In genomic region chr7:158815046-158815445, GRCh38 we compare ENCODE assay signal across 1 cellular context.
TF ChIP-seq lines count a peak whose summit lies in the region.

No MANE protein-coding gene starts in this region.

TF ChIP-seq in HepG2, 621 proteins besides CTCF, POLR2A, EP300 and RAD21:
- no peak for TF ChIP-seq KMT2B (CRISPR knock-in tag; IDR thresholded peaks at IDR 0.05)
- TF ChIP-seq CREB3 (CRISPR knock-in tag; IDR thresholded peaks at IDR 0.05), result no peak
- TF ChIP-seq KIAA2018 (CRISPR knock-in tag; IDR thresholded peaks at IDR 0.05; ENCODE audit: borderline replicate concordance), result no peak
- TF ChIP-seq, protein P1, sequence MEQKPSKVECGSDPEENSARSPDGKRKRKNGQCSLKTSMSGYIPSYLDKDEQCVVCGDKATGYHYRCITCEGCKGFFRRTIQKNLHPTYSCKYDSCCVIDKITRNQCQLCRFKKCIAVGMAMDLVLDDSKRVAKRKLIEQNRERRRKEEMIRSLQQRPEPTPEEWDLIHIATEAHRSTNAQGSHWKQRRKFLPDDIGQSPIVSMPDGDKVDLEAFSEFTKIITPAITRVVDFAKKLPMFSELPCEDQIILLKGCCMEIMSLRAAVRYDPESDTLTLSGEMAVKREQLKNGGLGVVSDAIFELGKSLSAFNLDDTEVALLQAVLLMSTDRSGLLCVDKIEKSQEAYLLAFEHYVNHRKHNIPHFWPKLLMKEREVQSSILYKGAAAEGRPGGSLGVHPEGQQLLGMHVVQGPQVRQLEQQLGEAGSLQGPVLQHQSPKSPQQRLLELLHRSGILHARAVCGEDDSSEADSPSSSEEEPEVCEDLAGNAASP (CRISPR knock-in tag; IDR thresholded peaks at IDR 0.05; ENCODE audit: borderline replicate concordance), result no peak
- no peak for TF ChIP-seq HNRNPH1 (optimal IDR thresholded peaks at IDR 0.05; ENCODE audit: low read depth, low read length)
- TF ChIP-seq MAFG (CRISPR knock-in tag; IDR thresholded peaks at IDR 0.05), result no peak
- TF ChIP-seq POLR2AphosphoS5 (IDR thresholded peaks at IDR 0.05; ENCODE audit: low read depth, low read length), result no peak
- no peak for TF ChIP-seq ZNF614 (CRISPR knock-in tag; IDR thresholded peaks at IDR 0.05; ENCODE audit: borderline replicate concordance)
- TF ChIP-seq EED (CRISPR knock-in tag; IDR thresholded peaks at IDR 0.05), result no peak
- no peak for TF ChIP-seq ZNF660 (CRISPR knock-in tag; IDR thresholded peaks at IDR 0.05; ENCODE audit: borderline replicate concordance, low read depth)
- TF ChIP-seq NCOA2 (CRISPR knock-in tag; IDR thresholded peaks at IDR 0.05), result no peak
- TF ChIP-seq MTF1 (CRISPR knock-in tag; IDR thresholded peaks at IDR 0.05), result no peak
- TF ChIP-seq, protein P2, sequence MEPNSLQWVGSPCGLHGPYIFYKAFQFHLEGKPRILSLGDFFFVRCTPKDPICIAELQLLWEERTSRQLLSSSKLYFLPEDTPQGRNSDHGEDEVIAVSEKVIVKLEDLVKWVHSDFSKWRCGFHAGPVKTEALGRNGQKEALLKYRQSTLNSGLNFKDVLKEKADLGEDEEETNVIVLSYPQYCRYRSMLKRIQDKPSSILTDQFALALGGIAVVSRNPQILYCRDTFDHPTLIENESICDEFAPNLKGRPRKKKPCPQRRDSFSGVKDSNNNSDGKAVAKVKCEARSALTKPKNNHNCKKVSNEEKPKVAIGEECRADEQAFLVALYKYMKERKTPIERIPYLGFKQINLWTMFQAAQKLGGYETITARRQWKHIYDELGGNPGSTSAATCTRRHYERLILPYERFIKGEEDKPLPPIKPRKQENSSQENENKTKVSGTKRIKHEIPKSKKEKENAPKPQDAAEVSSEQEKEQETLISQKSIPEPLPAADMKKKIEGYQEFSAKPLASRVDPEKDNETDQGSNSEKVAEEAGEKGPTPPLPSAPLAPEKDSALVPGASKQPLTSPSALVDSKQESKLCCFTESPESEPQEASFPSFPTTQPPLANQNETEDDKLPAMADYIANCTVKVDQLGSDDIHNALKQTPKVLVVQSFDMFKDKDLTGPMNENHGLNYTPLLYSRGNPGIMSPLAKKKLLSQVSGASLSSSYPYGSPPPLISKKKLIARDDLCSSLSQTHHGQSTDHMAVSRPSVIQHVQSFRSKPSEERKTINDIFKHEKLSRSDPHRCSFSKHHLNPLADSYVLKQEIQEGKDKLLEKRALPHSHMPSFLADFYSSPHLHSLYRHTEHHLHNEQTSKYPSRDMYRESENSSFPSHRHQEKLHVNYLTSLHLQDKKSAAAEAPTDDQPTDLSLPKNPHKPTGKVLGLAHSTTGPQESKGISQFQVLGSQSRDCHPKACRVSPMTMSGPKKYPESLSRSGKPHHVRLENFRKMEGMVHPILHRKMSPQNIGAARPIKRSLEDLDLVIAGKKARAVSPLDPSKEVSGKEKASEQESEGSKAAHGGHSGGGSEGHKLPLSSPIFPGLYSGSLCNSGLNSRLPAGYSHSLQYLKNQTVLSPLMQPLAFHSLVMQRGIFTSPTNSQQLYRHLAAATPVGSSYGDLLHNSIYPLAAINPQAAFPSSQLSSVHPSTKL (CRISPR knock-in tag; IDR thresholded peaks at IDR 0.05), result no peak
- TF ChIP-seq ZBTB40 (IDR thresholded peaks at IDR 0.05), result no peak
- TF ChIP-seq ZBTB40 (CRISPR knock-in tag; IDR thresholded peaks at IDR 0.05), result no peak
- TF ChIP-seq PAF1 (CRISPR knock-in tag; IDR thresholded peaks at IDR 0.05), result no peak
- no peak for TF ChIP-seq ZNF549 (CRISPR knock-in tag; IDR thresholded peaks at IDR 0.05)
TF ChIP-seq in HepG2: peak in this region for 0.
